ENCODE assay signal across 28 cellular contexts in the genomic region with DNA sequence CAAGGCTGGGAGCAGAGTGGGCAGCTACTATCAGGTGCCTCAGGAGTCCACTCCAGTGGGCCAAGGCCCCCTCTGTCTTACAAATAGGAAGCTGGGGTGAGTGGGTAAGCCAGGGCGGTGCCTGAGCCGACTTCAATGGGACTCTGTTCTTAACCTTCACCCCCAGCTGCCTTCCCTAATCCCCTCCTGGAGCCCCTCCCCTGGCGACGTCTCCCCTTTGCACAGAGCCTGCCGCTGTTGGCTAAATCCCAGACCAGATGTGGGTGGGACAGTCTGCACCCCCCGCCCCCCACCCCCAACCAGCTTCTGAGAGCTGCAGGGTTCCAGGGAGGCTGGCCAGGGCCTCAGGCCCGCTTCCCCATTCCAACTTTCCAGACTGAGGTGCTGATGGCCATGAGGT. TPM values are rescaled to one million over a fixed set of nuclear protein-coding genes. Genes with fewer than 3 reads are reported as not detected.
"Had no signal": no experiment of that assay in that cellular context is flagged by ENCODE, and none has a peak within 500 bp of the region (broad histone marks: within the 10 kb centered on the region; RNA-seq: fewer than 3 reads in every experiment).

No MANE protein-coding gene starts in this region.

- FAIRE-seq: colon, small intestine had no signal

- H3K27ac Mint-ChIP-seq: activated B cell treated with CpG ODN at 0.5 μM for 24 hours; activated CD4-positive, alpha-beta T cell treated with anti-CD3 and anti-CD28 coated beads for 36 hours; activated naive CD4-positive, alpha-beta T cell treated with anti-CD3 and anti-CD28 coated beads, Interleukin-2, amount 50 U/mL, for 24 hours; naive thymus-derived CD4-positive, alpha-beta T cell; stimulated activated memory B cell treated with anti-CD40 and anti-IgM and Interleukin-4, amounts not matched to agents 10 μg/mL and 1 μg/mL and 100 μg/mL, for 72 hours; T-cell; T-helper 2 cell treated with Interferon-gamma antibody and Interleukin-4, amounts not matched to agents 5 μg/mL and 100 μg/mL, for 36 hours; type B pancreatic cell had no signal

- H3K9me3 ChIP-seq: left lung, stomach, suprapubic skin had no signal

- ATAC-seq: activated CD4-positive, alpha-beta T cell treated with anti-CD3 and anti-CD28 coated beads for 36 hours; activated T-cell treated with anti-CD3 and anti-CD28 coated beads, Interleukin-2, amount 50 U/mL, for 4 hours; left lung; naive thymus-derived CD4-positive, alpha-beta T cell; sciatic nerve; stimulated activated memory B cell treated with anti-CD40 and anti-IgM and Interleukin-4, amounts not matched to agents 10 μg/mL and 1 μg/mL and 100 μg/mL, for 72 hours; T-cell had no signal

- H3K27me3 Mint-ChIP-seq: stimulated activated memory B cell treated with anti-CD40 and anti-IgM and Interleukin-4, amounts not matched to agents 10 μg/mL and 1 μg/mL and 100 μg/mL, for 72 hours had no signal

- DNase-seq: activated B cell treated with CpG ODN at 0.5 μM for 24 hours; activated CD4-positive, alpha-beta T cell treated with anti-CD3 and anti-CD28 coated beads for 36 hours; activated CD4-positive, alpha-beta T cell treated with anti-CD3 and anti-CD28 coated beads, Interleukin-2, amount 50 U/mL, for 48 hours; activated CD8-positive, alpha-beta memory T cell treated with anti-CD3 and anti-CD28 coated beads, Interleukin-2, amount 50 U/mL, for 48 hours; activated T-cell treated with anti-CD3 and anti-CD28 coated beads, Interleukin-2, amount 50 U/mL, for 4 hours; aorta; brain microvascular endothelial cell; dorsolateral prefrontal cortex; foreskin fibroblast; kidney glomerular epithelial cell; left lung; naive thymus-derived CD4-positive, alpha-beta T cell; posterior cingulate gyrus; small intestine; stimulated activated CD4-positive, alpha-beta T cell treated with anti-CD3 and anti-CD28 coated beads, Interleukin-15, amount 100 ng/mL, for 24 hours; stomach; T-cell had no signal

- H3K36me3 ChIP-seq: brain microvascular endothelial cell, left lung, stomach, suprapubic skin had no signal

- H3K4me3 Mint-ChIP-seq: activated B cell treated with CpG ODN at 0.5 μM for 24 hours; activated CD4-positive, alpha-beta T cell treated with anti-CD3 and anti-CD28 coated beads for 36 hours; activated naive CD4-positive, alpha-beta T cell treated with anti-CD3 and anti-CD28 coated beads, Interleukin-2, amount 50 U/mL, for 24 hours; activated T-cell treated with anti-CD3 and anti-CD28 coated beads, Interleukin-2, amount 50 U/mL, for 4 hours; central memory CD8-positive, alpha-beta T cell; naive thymus-derived CD4-positive, alpha-beta T cell; neural crest cell; stimulated activated memory B cell treated with anti-CD40 and anti-IgM and Interleukin-4, amounts not matched to agents 10 μg/mL and 1 μg/mL and 100 μg/mL, for 72 hours; T-cell; T-helper 2 cell treated with Interferon-gamma antibody and Interleukin-4, amounts not matched to agents 5 μg/mL and 100 μg/mL, for 36 hours; type B pancreatic cell had no signal

- H3K36me3 Mint-ChIP-seq: activated naive CD4-positive, alpha-beta T cell treated with anti-CD3 and anti-CD28 coated beads, Interleukin-2, amount 50 U/mL, for 24 hours; naive thymus-derived CD4-positive, alpha-beta T cell; stimulated activated memory B cell treated with anti-CD40 and anti-IgM and Interleukin-4, amounts not matched to agents 10 μg/mL and 1 μg/mL and 100 μg/mL, for 72 hours; T-cell; type B pancreatic cell had no signal

- H3K4me3 ChIP-seq: dorsolateral prefrontal cortex, left lung, lung, stomach, suprapubic skin had no signal

- H3K9me3 Mint-ChIP-seq: activated B cell treated with CpG ODN at 0.5 μM for 24 hours; activated naive CD4-positive, alpha-beta T cell treated with anti-CD3 and anti-CD28 coated beads, Interleukin-2, amount 50 U/mL, for 24 hours; activated T-cell treated with anti-CD3 and anti-CD28 coated beads, Interleukin-2, amount 50 U/mL, for 4 hours; central memory CD8-positive, alpha-beta T cell; neural crest cell; stimulated activated memory B cell treated with anti-CD40 and anti-IgM and Interleukin-4, amounts not matched to agents 10 μg/mL and 1 μg/mL and 100 μg/mL, for 72 hours; T-cell; T-helper 2 cell treated with Interferon-gamma antibody and Interleukin-4, amounts not matched to agents 5 μg/mL and 100 μg/mL, for 36 hours; type B pancreatic cell had no signal

- H3K27me3 ChIP-seq: brain microvascular endothelial cell, stomach, suprapubic skin had no signal

- H3K27ac ChIP-seq: brain microvascular endothelial cell, dorsolateral prefrontal cortex, left lung, suprapubic skin had no signal

RNA-seq across cellular contexts. Expression of gene COL8A2, which starts 6.6 kb away (rescaled TPM):
- polyA plus RNA-seq: naive thymus-derived CD4-positive, alpha-beta T cell had no signal

RNA-seq across cellular contexts. Expression of gene TEKT2, which starts 34.5 kb away (rescaled TPM):
- total RNA-seq: activated B cell treated with CpG ODN at 0.5 μM for 24 hours; activated CD8-positive, alpha-beta memory T cell treated with anti-CD3 and anti-CD28 coated beads for 36 hours; aorta; stomach had no signal
- polyA plus RNA-seq: naive thymus-derived CD4-positive, alpha-beta T cell had no signal
